Comparison of ENCODE assay signal across 18 cellular contexts in genomic region chr5:180950291-180950949, GRCh38. TPM values are rescaled to one million over a fixed set of nuclear protein-coding genes. Genes with fewer than 3 reads are reported as not detected.
"Had no signal": no experiment of that assay in that cellular context is flagged by ENCODE, and none has a peak within 500 bp of the region (broad histone marks: within the 10 kb centered on the region; RNA-seq: fewer than 3 reads in every experiment).

No MANE protein-coding gene starts in this region.

- H3K4me1 ChIP-seq: prostate gland, right lobe of liver, spleen, tibial nerve had no signal

- DNase-seq: activated CD4-positive, alpha-beta memory T cell treated with anti-CD3 and anti-CD28 coated beads for 36 hours; activated gamma-delta T cell treated with Interleukin-2 at 50 U/mL for 16 hours; activated naive CD8-positive, alpha-beta T cell treated with anti-CD3 and anti-CD28 coated beads for 36 hours; activated T-cell treated with anti-CD3 and anti-CD28 coated beads, Interleukin-2, amount 50 U/mL, for 72 hours; brain microvascular endothelial cell; dermis blood vessel endothelial cell; endodermal cell; glutamatergic neuron; left cardiac atrium; mucosa of descending colon; naive thymus-derived CD8-positive, alpha-beta T cell; right lobe of liver; spleen; stimulated activated CD4-positive, alpha-beta T cell treated with anti-CD3 and anti-CD28 coated beads, Interleukin-1b, Interleukin-23, amount 100 ng/mL, for 48 hours; stimulated activated naive B cell treated with anti-CD40 and anti-IgM and Interleukin-4, amounts not matched to agents 10 μg/mL and 1 μg/mL and 100 μg/mL, for 72 hours; T-helper 9 cell had no signal

- H3K9me3 ChIP-seq: mucosa of descending colon, prostate gland, right lobe of liver, spleen, tibial nerve had no signal

- ATAC-seq: activated T-cell treated with anti-CD3 and anti-CD28 coated beads, Interleukin-2, amount 50 U/mL, for 72 hours; left cardiac atrium; mucosa of descending colon; naive thymus-derived CD8-positive, alpha-beta T cell; right lobe of liver; stimulated activated naive B cell treated with anti-CD40 and anti-IgM and Interleukin-4, amounts not matched to agents 10 μg/mL and 1 μg/mL and 100 μg/mL, for 72 hours had no signal

- H3K4me3 ChIP-seq: mucosa of descending colon, prostate gland, right lobe of liver, spleen, tibial nerve had no signal

- H3K27ac ChIP-seq: brain microvascular endothelial cell, prostate gland, right lobe of liver, spleen, tibial nerve had no signal

RNA-seq across cellular contexts. Expression of gene BTNL3, which starts 38.2 kb away (rescaled TPM):
- polyA plus RNA-seq: naive thymus-derived CD8-positive, alpha-beta T cell had no signal

RNA-seq across cellular contexts. Expression of gene BTNL8, which starts 51.5 kb away (rescaled TPM):
- polyA plus RNA-seq: naive thymus-derived CD8-positive, alpha-beta T cell had no signal
